1 cellular context compared by ENCODE assay signal in genomic region chr11:35717043-35717442, GRCh38.
TF ChIP-seq lines count a peak whose summit lies in the region.

No MANE protein-coding gene starts in this region.

TF ChIP-seq in K562, 482 proteins besides CTCF, POLR2A, EP300 and RAD21:
- TF ChIP-seq SNAPC5 (CRISPR knock-in tag; IDR thresholded peaks at IDR 0.05), result no peak
- TF ChIP-seq POLR2G (IDR thresholded peaks at IDR 0.05; ENCODE audit: low read depth, low read length), result no peak
- TF ChIP-seq PHB (CRISPR knock-in tag; IDR thresholded peaks at IDR 0.05), result no peak
- TF ChIP-seq PKNOX1 (IDR thresholded peaks at IDR 0.05), result no peak
- no peak for TF ChIP-seq TCFL5 (CRISPR knock-in tag; conservative IDR thresholded peaks at IDR 0.05)
- TF ChIP-seq CSDE1 (IDR thresholded peaks at IDR 0.05), result no peak
- TF ChIP-seq NFYB (IDR thresholded peaks at IDR 0.05; ENCODE audit: extremely low read depth, insufficient read length), result no peak
- TF ChIP-seq RBM17 (IDR thresholded peaks at IDR 0.05; ENCODE audit: borderline replicate concordance, low read depth, low read length), result no peak
- TF ChIP-seq THRAP3 (IDR thresholded peaks at IDR 0.05; ENCODE audit: borderline replicate concordance), result no peak
- no peak for TF ChIP-seq RBM25 (IDR thresholded peaks at IDR 0.05; ENCODE audit: low read depth, low read length, severe bottlenecking)
- TF ChIP-seq ZNF830 (CRISPR knock-in tag; IDR thresholded peaks at IDR 0.05), result no peak
- TF ChIP-seq AFF1 (IDR thresholded peaks at IDR 0.05; ENCODE audit: low read depth in 1 of 2, partially characterized antibody in 2 of 2), result no peak
